Comparison of ENCODE assay signal across 9 cellular contexts in the genomic region with DNA sequence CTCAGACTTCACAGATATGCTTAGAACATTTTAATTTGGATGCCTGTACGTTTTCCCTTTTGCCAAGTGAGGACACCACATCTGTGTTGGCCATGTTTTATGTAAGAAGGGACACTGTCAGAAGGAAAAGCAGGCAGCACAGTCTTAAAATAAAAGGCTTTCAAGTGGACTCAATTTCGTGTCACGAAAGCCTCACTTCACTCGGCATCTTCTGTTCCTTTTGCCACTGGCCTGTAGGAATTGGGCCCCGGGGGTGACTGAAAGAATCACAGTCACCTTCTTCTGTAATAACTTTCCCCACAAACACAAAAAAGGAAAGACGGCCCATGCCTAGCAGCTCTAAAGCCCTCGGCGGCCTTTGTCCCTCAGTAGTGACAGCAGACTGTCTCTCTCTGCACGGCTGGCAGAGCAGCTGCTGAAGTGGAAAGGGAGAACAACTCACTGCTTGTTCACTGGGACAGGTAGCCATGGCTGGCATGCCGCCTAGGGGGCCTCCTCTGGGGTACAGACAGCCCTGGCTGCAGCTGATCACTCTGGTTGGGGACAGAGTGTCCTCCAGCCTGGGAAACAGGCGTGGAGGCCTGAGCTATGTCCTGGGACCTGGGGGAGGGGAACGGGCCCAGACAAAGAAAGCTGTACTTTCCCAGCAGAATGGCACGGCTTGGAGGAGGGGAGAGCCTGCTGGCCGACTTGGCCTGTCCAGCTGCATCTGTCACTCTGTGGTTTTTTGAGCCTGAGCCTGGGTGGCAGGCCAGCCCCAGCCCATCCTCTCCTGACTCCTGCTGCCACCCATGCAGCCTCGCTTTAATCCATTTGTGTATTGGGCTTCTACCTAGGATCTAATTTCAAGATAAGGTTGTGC. TPM values are rescaled to one million over a fixed set of nuclear protein-coding genes. Genes with fewer than 3 reads are reported as not detected.
DNase-seq lines count a peak whose midpoint lies in the region; ATAC-seq, FAIRE-seq and TF ChIP-seq lines count a peak whose summit lies in the region.
"Had no signal": no experiment of that assay in that cellular context is flagged by ENCODE, and none has a peak within 500 bp of the region (broad histone marks: within the 10 kb centered on the region; RNA-seq: fewer than 3 reads in every experiment).

No MANE protein-coding gene starts in this region.

- H3K4me1 Mint-ChIP-seq in glutamatergic neuron (ENCODE audit: low read depth, unreplicated experiment): peaks cover 74% of the 10 kb centered on the region

- H3K27ac Mint-ChIP-seq in glutamatergic neuron (ENCODE audit: unreplicated experiment): peak overlapping the region; percentile 99

- H3K36me3 Mint-ChIP-seq in glutamatergic neuron (ENCODE audit: unreplicated experiment): peaks cover 6% of the 10 kb centered on the region

- peaks cover 50% of the 10 kb centered on the region for H3K9me3 Mint-ChIP-seq in glutamatergic neuron (ENCODE audit: unreplicated experiment)

- H3K36me3 ChIP-seq in pancreas: no peaks in the 10 kb centered on the region
- H3K36me3 ChIP-seq in effector memory CD4-positive, alpha-beta T cell (ENCODE audit: control insufficient read depth, insufficient read depth, low read length): no peaks in the 10 kb centered on the region

- peaks cover 4 to 32% (median 9%) of the 10 kb centered on the region in 3 donors for H3K4me1 ChIP-seq in pancreas
- H3K4me1 ChIP-seq in effector memory CD4-positive, alpha-beta T cell (ENCODE audit: control insufficient read depth, insufficient read depth, low read length, poor library complexity, severe bottlenecking): peaks cover 7% of the 10 kb centered on the region

- DNase-seq in DMS 273 treated with DMSO at 0.1 percent for 48 hours (lab: John Stamatoyannopoulos, UW) (peak; percentile 17), NCI-H1694 treated with DMSO at 0.1 percent for 48 hours (lab: John Stamatoyannopoulos, UW) (peak; percentile 25), glutamatergic neuron (peak; percentile 89), pancreas (peak in 5 of 6 donors; percentile 65 to 90 (median 80)), CD1c-positive myeloid dendritic cell (ENCODE audit: extremely low spot score) (no peak), HuH-7.5 (ENCODE audit: low spot score) (no peak)
- no peak for DNase-seq in effector memory CD4-positive, alpha-beta T cell

- 51 to 59% methylated on average over 15 of the region's 15 CpGs for WGBS in pancreas, 2 donors

- peaks cover 34% of the 10 kb centered on the region for H3K27me3 Mint-ChIP-seq in glutamatergic neuron (ENCODE audit: unreplicated experiment)

- TF ChIP-seq CTCF in glutamatergic neuron (IDR thresholded peaks at IDR 0.05; ENCODE audit: partially characterized antibody, unreplicated experiment) (peak; percentile 17), pancreas (IDR thresholded peaks at IDR 0.05) (no peak)

- no peaks in the 10 kb centered on the region for H3K9me3 ChIP-seq in pancreas
- no peaks in the 10 kb centered on the region for H3K9me3 ChIP-seq in effector memory CD4-positive, alpha-beta T cell (ENCODE audit: control insufficient read depth, low read length)

- intact Hi-C loops in pancreas (cut with DNase I): no loop called here

- peak; percentile 17 to 57 (median 44) for ATAC-seq in pancreas
- no peak for ATAC-seq in GM18858 (IDR thresholded peaks at IDR 0.05; ENCODE audit: unreplicated experiment)

- no peak for FAIRE-seq in pancreas (lab: Jason Lieb, UNC)

- peak overlapping the region; percentile 40 to 92 (median 78) for H3K27ac ChIP-seq in pancreas
- H3K27ac ChIP-seq in effector memory CD4-positive, alpha-beta T cell (ENCODE audit: insufficient read depth, low read length, poor library complexity, severe bottlenecking): no peak overlapping the region

- peak overlapping the region in 1 of 4 donors; percentile 14 for H3K4me3 ChIP-seq in pancreas
- no peak overlapping the region for H3K4me3 ChIP-seq in effector memory CD4-positive, alpha-beta T cell (ENCODE audit: insufficient read depth, low read depth, low read length, poor library complexity, severe bottlenecking)

- no peaks in the 10 kb centered on the region for H3K27me3 ChIP-seq in pancreas
- H3K27me3 ChIP-seq in effector memory CD4-positive, alpha-beta T cell (replicated peaks; ENCODE audit: control insufficient read depth, insufficient read depth, low read length, poor library complexity, severe bottlenecking): no peaks in the 10 kb centered on the region

- peak overlapping the region; percentile 84 for H3K4me3 Mint-ChIP-seq in glutamatergic neuron (ENCODE audit: unreplicated experiment)

RNA-seq across cellular contexts. Expression of gene RASSF4, which starts 4.4 kb away (rescaled TPM):
- total RNA-seq in glutamatergic neuron (ENCODE audit: unreplicated experiment) (137 TPM), pancreas (10 to 100 TPM; 13.9 to 76.8 (median 35.7) TPM)
- 100 to 1,000 TPM in 1 of 2 donors, 10 to 100 TPM in 1; 85.1 to 100 TPM for polyA plus RNA-seq in pancreas

RNA-seq across cellular contexts. Expression of gene DEPP1, which starts 14.6 kb away (rescaled TPM):
- total RNA-seq in glutamatergic neuron (ENCODE audit: unreplicated experiment) (13.6 TPM), pancreas (100 to 1,000 TPM in 4 of 6 donors, 10 to 100 TPM in 2; 68.9 to 222 (median 150) TPM)
- polyA plus RNA-seq in pancreas: 100 to 1,000 TPM; 217 to 270 TPM

RNA-seq across cellular contexts. Expression of gene ZNF22, which starts 36.7 kb away (rescaled TPM):
- total RNA-seq in glutamatergic neuron (ENCODE audit: unreplicated experiment) (40.2 TPM), pancreas (10 to 100 TPM; 12.9 to 21.8 (median 20.0) TPM)
- polyA plus RNA-seq in pancreas: 10 to 100 TPM; 12.6 to 18.9 TPM

RNA-seq across cellular contexts. Expression of gene TMEM72, which starts 52.9 kb away (rescaled TPM):
- not detected for total RNA-seq in glutamatergic neuron (ENCODE audit: unreplicated experiment)
- total RNA-seq in pancreas: 1 to 10 TPM; 1.2 to 2.8 (median 2.3) TPM
- polyA plus RNA-seq in pancreas: 1 to 10 TPM; 4.6 to 7.7 TPM
- total RNA-seq: pulmonary artery endothelial cell had no signal

Comparison
In these comparisons a context has a peak if more than half of its experiments do, and no peak if none do; other contexts are left out.
1. DNase-seq: peak in DMS 273 treated with DMSO at 0.1 percent for 48 hours (single experiment), NCI-H1694 treated with DMSO at 0.1 percent for 48 hours (single experiment), glutamatergic neuron (single experiment) and pancreas (5 of 6); none in effector memory CD4-positive, alpha-beta T cell (0 of 3), CD1c-positive myeloid dendritic cell (single experiment) and HuH-7.5 (single experiment).